Comparison of ENCODE assay signal across 13 cellular contexts in the genomic region with DNA sequence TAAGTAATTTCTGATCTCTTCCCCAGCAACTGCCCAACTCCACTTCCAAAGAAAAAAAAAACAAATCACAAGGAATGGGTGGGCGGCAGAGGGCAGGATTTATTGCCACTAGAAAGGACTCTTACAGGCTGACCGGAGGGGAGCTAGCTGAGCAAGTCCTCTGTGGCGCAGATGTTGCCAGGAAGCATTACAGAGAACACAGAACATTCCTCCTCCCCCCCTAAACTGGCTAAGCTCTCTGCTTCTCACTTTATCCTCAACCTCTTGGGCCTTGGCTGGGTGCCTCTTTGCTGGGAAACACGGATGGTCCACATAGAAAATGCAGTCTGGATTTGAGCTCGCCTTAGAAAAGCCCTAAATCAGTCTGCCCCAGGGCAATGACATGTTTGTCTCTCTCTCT. TPM values are rescaled to one million over a fixed set of nuclear protein-coding genes. Genes with fewer than 3 reads are reported as not detected.
A peak's percentile ranks its signal among the peaks of the same experiment; 100 is the strongest.
DNase-seq lines count a peak whose midpoint lies in the region; ATAC-seq, FAIRE-seq and TF ChIP-seq lines count a peak whose summit lies in the region.
"Had no signal": no experiment of that assay in that cellular context is flagged by ENCODE, and none has a peak within 500 bp of the region (broad histone marks: within the 10 kb centered on the region; RNA-seq: fewer than 3 reads in every experiment).

No MANE protein-coding gene starts in this region.

- H3K27ac Mint-ChIP-seq in activated CD8-positive, alpha-beta T cell treated with anti-CD3 and anti-CD28 coated beads for 36 hours = no peak overlapping the region
- H3K27ac Mint-ChIP-seq: activated B cell treated with CpG ODN at 0.5 μM for 24 hours; activated naive CD4-positive, alpha-beta T cell treated with anti-CD3 and anti-CD28 coated beads for 36 hours had no signal

- H3K9me3 Mint-ChIP-seq in activated CD8-positive, alpha-beta T cell treated with anti-CD3 and anti-CD28 coated beads for 36 hours = no peaks in the 10 kb centered on the region
- H3K9me3 Mint-ChIP-seq: activated B cell treated with CpG ODN at 0.5 μM for 24 hours; activated naive CD4-positive, alpha-beta T cell treated with anti-CD3 and anti-CD28 coated beads for 36 hours had no signal

- CTCF ChIA-PET in HepG2 (lab: Yijun Ruan, JAX; ENCODE audit: low intra/inter-chr PET ratio, low total read pairs) = no interaction called here
- CTCF ChIA-PET in activated CD8-positive, alpha-beta T cell treated with anti-CD3 and anti-CD28 coated beads for 36 hours (lab: Charles Lee) = interaction anchor here (0.7 to 1.3 kb wide), 5 partner anchors 10 to 661 kb away, joined by 3 to 4 read pairs (median 3); no protein-coding TSS in a partner anchor

- H3K9ac ChIP-seq in liver (ENCODE audit: low read depth in 1 of 2, low read length in 2 of 2) (no peak overlapping the region), HepG2 (ENCODE audit: insufficient read depth, low read depth, low read length) (no peak overlapping the region)

- H4K20me1 ChIP-seq in HepG2 (ENCODE audit: insufficient read depth, low read length) = no peaks in the 10 kb centered on the region

- H3K4me2 ChIP-seq in HepG2 (ENCODE audit: low read depth, low read length) = no peak overlapping the region

- H3K4me1 ChIP-seq in liver (ENCODE audit: control insufficient read depth in 4 of 4, insufficient read depth in 4 of 4, low read length in 3 of 4) (no peaks in the 10 kb centered on the region), HepG2 (ENCODE audit: insufficient read depth, low read length) (no peaks in the 10 kb centered on the region), prostate gland (replicated peaks) (no peaks in the 10 kb centered on the region)

- H3K4me3 Mint-ChIP-seq in activated CD8-positive, alpha-beta T cell treated with anti-CD3 and anti-CD28 coated beads for 36 hours = no peak overlapping the region
- H3K4me3 Mint-ChIP-seq: activated B cell treated with CpG ODN at 0.5 μM for 24 hours; activated naive CD4-positive, alpha-beta T cell treated with anti-CD3 and anti-CD28 coated beads for 36 hours had no signal

- TF ChIP-seq CTCF in liver (IDR thresholded peaks at IDR 0.05; ENCODE audit: low read depth, low read length, missing input control) (no peak), HepG2 (CRISPR knock-in tag; IDR thresholded peaks at IDR 0.05) (no peak), prostate gland (IDR thresholded peaks at IDR 0.05) (no peak)
- no peak for TF ChIP-seq CTCF in activated CD8-positive, alpha-beta T cell treated with anti-CD3 and anti-CD28 coated beads for 36 hours (IDR thresholded peaks at IDR 0.05)

- no peak for TF ChIP-seq RAD21 in liver (IDR thresholded peaks at IDR 0.05)
- no peak for TF ChIP-seq RAD21 in HepG2 (CRISPR knock-in tag; IDR thresholded peaks at IDR 0.05)

- POLR2A ChIA-PET in HepG2 (lab: Yijun Ruan, JAX) = no interaction called here
- POLR2A ChIA-PET in activated CD8-positive, alpha-beta T cell treated with anti-CD3 and anti-CD28 coated beads for 36 hours (lab: Charles Lee) = no interaction called here

- H3K4me1 Mint-ChIP-seq in activated CD8-positive, alpha-beta T cell treated with anti-CD3 and anti-CD28 coated beads for 36 hours (ENCODE audit: low read depth) = no peaks in the 10 kb centered on the region
- H3K4me1 Mint-ChIP-seq: activated B cell treated with CpG ODN at 0.5 μM for 24 hours had no signal

- FAIRE-seq in HepG2 (lab: Jason Lieb, UNC) = no peak

- TF ChIP-seq EP300 in HepG2 (IDR thresholded peaks at IDR 0.05; ENCODE audit: low read depth in 2 of 2, low read length in 2 of 2) = no peak
- TF ChIP-seq EP300 in HepG2 (CRISPR knock-in tag; IDR thresholded peaks at IDR 0.05; ENCODE audit: borderline replicate concordance) = no peak

- TF ChIP-seq POLR2A in HepG2 (IDR thresholded peaks at IDR 0.05; ENCODE audit: insufficient read depth in 1 of 2, low read depth in 2 of 2, low read length in 2 of 2) = no peak
- no peak for TF ChIP-seq POLR2A in prostate gland (IDR thresholded peaks at IDR 0.05)

- no TSS peak for BruUV-seq in HepG2 (replicated peaks; lab: Mats Ljungman, UMichigan)

- peaks cover 22% of the 10 kb centered on the region for H3K27me3 Mint-ChIP-seq in activated CD8-positive, alpha-beta T cell treated with anti-CD3 and anti-CD28 coated beads for 36 hours

- no peaks in the 10 kb centered on the region for H3K36me3 Mint-ChIP-seq in activated CD8-positive, alpha-beta T cell treated with anti-CD3 and anti-CD28 coated beads for 36 hours (ENCODE audit: low read depth)

- H3K27me3 ChIP-seq in liver (ENCODE audit: control insufficient read depth in 4 of 4, insufficient read depth in 4 of 4, low read length in 3 of 4) (peaks cover 0 to 25% (median 2%) of the 10 kb centered on the region in 4 donors), HepG2 (ENCODE audit: control insufficient read depth in 1 of 2, insufficient read depth in 2 of 2, low read length in 2 of 2) (peaks cover 2 to 36% of the 10 kb centered on the region in 2 experiments; a peak in 4 of 5 replicates), prostate gland (replicated peaks; ENCODE audit: insufficient read depth) (no peaks in the 10 kb centered on the region)
- H3K27me3 ChIP-seq: ovary had no signal

- in situ Hi-C loops in HepG2 (cut with HindIII; ENCODE audit: extremely low pct_ligation_motif_present, low pct_unique_long_range_greater_than_20kb) = loop anchor here (25.0 kb wide), 1 partner anchor 882 kb away; no protein-coding TSS in a partner anchor

- WGBS in liver = 55% methylated on average over 5 of the region's 5 CpGs
- WGBS in HepG2 (ENCODE audit: low lambda C conversion rate) = 9% methylated on average over 4 of the region's 5 CpGs
- WGBS in prostate gland = 11% methylated on average over 5 of the region's 5 CpGs

- no peak overlapping the region for H3K27ac ChIP-seq in liver (ENCODE audit: low read depth in 1 of 2, low read length in 2 of 2)
- H3K27ac ChIP-seq in HepG2 (ENCODE audit: extremely low read length, insufficient read depth, low read length) = no peak overlapping the region
- no peak overlapping the region for H3K27ac ChIP-seq in prostate gland
- H3K27ac ChIP-seq: ovary had no signal

- intact Hi-C loops in HepG2 (cut with micrococcal nuclease; ENCODE audit: unreplicated experiment) = no loop called here
- intact Hi-C loops in activated CD8-positive, alpha-beta T cell treated with anti-CD3 and anti-CD28 coated beads for 36 hours (cut with micrococcal nuclease) = no loop called here
- intact Hi-C loops in prostate gland (cut with DNase I) = no loop called here

- DNase-seq in HepG2 (ENCODE audit: low spot score) (no peak), fibroblast of gingiva (ENCODE audit: low read depth) (peak; percentile 24), medulla oblongata (ENCODE audit: extremely low spot score) (peak; percentile 89), prostate gland (ENCODE audit: low spot score) (no peak), NCI-H526 treated with DMSO at 0.1 percent for 48 hours (lab: John Stamatoyannopoulos, UW) (no peak), NCI-H2081 (lab: John Stamatoyannopoulos, UW) (no peak)
- DNase-seq in activated CD8-positive, alpha-beta T cell treated with anti-CD3 and anti-CD28 coated beads for 36 hours = no peak
- DNase-seq: ACHN; activated B cell treated with CpG ODN at 0.5 μM for 24 hours; activated naive CD4-positive, alpha-beta T cell treated with anti-CD3 and anti-CD28 coated beads for 36 hours; cerebellar nuclear complex; ovary had no signal

- H3K4me3 ChIP-seq in liver (ENCODE audit: low read depth in 1 of 3, low read length in 3 of 3) (no peak overlapping the region), HepG2 (replicated peaks in 1 of 3; ENCODE audit: insufficient read depth in 1 of 3, low read depth in 2 of 3, low read length in 3 of 3) (no peak overlapping the region), prostate gland (no peak overlapping the region)
- H3K4me3 ChIP-seq: ovary had no signal

- H3K36me3 ChIP-seq in liver (ENCODE audit: control insufficient read depth in 4 of 4, insufficient read depth in 3 of 4, low read depth in 1 of 4, low read length in 3 of 4) (no peaks in the 10 kb centered on the region), HepG2 (replicated peaks in 1 of 2; ENCODE audit: control insufficient read depth in 1 of 2, insufficient read depth in 2 of 2, low read length in 2 of 2) (no peaks in the 10 kb centered on the region), prostate gland (no peaks in the 10 kb centered on the region)
- H3K36me3 ChIP-seq: ovary had no signal

- no peaks in the 10 kb centered on the region for H3K9me3 ChIP-seq in liver (ENCODE audit: control insufficient read depth in 4 of 4, low read length in 3 of 4)
- no peaks in the 10 kb centered on the region for H3K9me3 ChIP-seq in HepG2 (ENCODE audit: low read length)
- no peaks in the 10 kb centered on the region for H3K9me3 ChIP-seq in prostate gland
- H3K9me3 ChIP-seq: ovary had no signal

- no peaks in the 10 kb centered on the region for H3K79me2 ChIP-seq in HepG2 (ENCODE audit: insufficient read depth, low read length)

- H2AFZ ChIP-seq in HepG2 (ENCODE audit: low read length) = no peak overlapping the region

- no peak for ATAC-seq in HepG2
- no peak for ATAC-seq in activated CD8-positive, alpha-beta T cell treated with anti-CD3 and anti-CD28 coated beads for 36 hours

RNA-seq across cellular contexts. Expression of a gene that starts 12.6 kb away (rescaled TPM):
- total RNA-seq in liver = 1 to 10 TPM; 1.2 to 3.0 TPM
- polyA plus RNA-seq in liver = 1 to 10 TPM in 1 of 2 donors, under 1 TPM in 1; 0.46 to 1.1 TPM
- 0.44 and 0.82 TPM in 2 replicates for total RNA-seq in HepG2 (2016; rRNA removed; fragmentation: Illumina TruSeq; extraction: Trizol)
- total RNA-seq in HepG2 (2016; cell fraction: cytosol; rRNA removed; fragmentation: Illumina TruSeq; extraction: Trizol; ENCODE audit: low read depth) = 0.10 and 0.26 TPM in 2 replicates
- total RNA-seq in HepG2 (2016; cell fraction: insoluble cytoplasmic fraction; rRNA removed; fragmentation: Illumina TruSeq; extraction: Trizol) = 0.42 and 0.91 TPM in 2 replicates
- 0.37 and 0.38 TPM in 2 replicates for total RNA-seq in HepG2 (2016; cell fraction: membrane; rRNA removed; fragmentation: Illumina TruSeq; extraction: Trizol)
- 0.53 and 0.71 TPM in 2 replicates for total RNA-seq in HepG2 (2016; cell fraction: nucleus; rRNA removed; fragmentation: Illumina TruSeq; extraction: Trizol)
- polyA plus RNA-seq in HepG2 (2011; rRNA removed) = 0.10 and 0.40 TPM in 2 replicates
- polyA plus RNA-seq in HepG2 (2011; cell fraction: cytosol; rRNA removed) = 0.19 and 0.25 TPM in 2 replicates
- 0.36 and 0.39 TPM in 2 replicates for polyA plus RNA-seq in HepG2 (2011; cell fraction: nucleus; rRNA removed)
- polyA plus RNA-seq in HepG2 (2012) = 0.11 and 0.40 TPM in 2 replicates
- 0.05 TPM in 1 of 2 replicates, not detected in the other for polyA plus RNA-seq in HepG2 (2016; cell fraction: cytosol; fragmentation: Illumina TruSeq; extraction: Trizol; ENCODE audit: low read depth)
- polyA plus RNA-seq in HepG2 (2016; cell fraction: insoluble cytoplasmic fraction; fragmentation: Illumina TruSeq; extraction: Trizol; ENCODE audit: low read depth) = 0.43 and 0.65 TPM in 2 replicates
- 0.24 and 0.30 TPM in 2 replicates for polyA plus RNA-seq in HepG2 (2016; cell fraction: membrane; fragmentation: Illumina TruSeq; extraction: Trizol; ENCODE audit: low read depth)
- 0.75 and 1.6 TPM in 2 replicates for polyA plus RNA-seq in HepG2 (2016; cell fraction: nucleus; fragmentation: Illumina TruSeq; extraction: Trizol; ENCODE audit: insufficient read depth, low read depth)
- polyA minus RNA-seq in HepG2 (2011; rRNA and poly(A)+ RNA removed; ENCODE audit: low replicate concordance) = 0.38 and 4.6 TPM in 2 replicates
- 0.44 TPM in 1 of 2 replicates, not detected in the other for polyA minus RNA-seq in HepG2 (2011; cell fraction: cytosol; rRNA and poly(A)+ RNA removed)
- 0.25 and 0.26 TPM in 2 replicates for polyA minus RNA-seq in HepG2 (2011; cell fraction: nucleus; rRNA and poly(A)+ RNA removed)
- 1 to 10 TPM; 1.4 to 2.1 TPM for total RNA-seq in activated CD8-positive, alpha-beta T cell treated with anti-CD3 and anti-CD28 coated beads for 36 hours
- 10 to 100 TPM; 10.8 to 13.7 TPM for total RNA-seq in prostate gland

RNA-seq across cellular contexts. Expression of a gene that starts 56.9 kb away (rescaled TPM):
- total RNA-seq in liver (10 to 100 TPM in 1 of 2 donors, 1 to 10 TPM in 1; 3.7 to 15.1 TPM), HepG2 (2016; rRNA removed; fragmentation: Illumina TruSeq; extraction: Trizol) (22.7 and 25.6 TPM in 2 replicates), prostate gland (10 to 100 TPM; 30.6 to 33.2 TPM)
- polyA plus RNA-seq in liver (10 to 100 TPM; 10.2 to 10.7 TPM), HepG2 (2011; rRNA removed) (50.3 and 51.3 TPM in 2 replicates)
- 1.0 and 1.4 TPM in 2 replicates for total RNA-seq in HepG2 (2016; cell fraction: cytosol; rRNA removed; fragmentation: Illumina TruSeq; extraction: Trizol; ENCODE audit: low read depth)
- 20.8 and 25.6 TPM in 2 replicates for total RNA-seq in HepG2 (2016; cell fraction: insoluble cytoplasmic fraction; rRNA removed; fragmentation: Illumina TruSeq; extraction: Trizol)
- total RNA-seq in HepG2 (2016; cell fraction: membrane; rRNA removed; fragmentation: Illumina TruSeq; extraction: Trizol) = 5.2 and 7.4 TPM in 2 replicates
- total RNA-seq in HepG2 (2016; cell fraction: nucleus; rRNA removed; fragmentation: Illumina TruSeq; extraction: Trizol) = 14.3 and 15.2 TPM in 2 replicates
- 24.6 and 38.2 TPM in 2 replicates for polyA plus RNA-seq in HepG2 (2011; cell fraction: cytosol; rRNA removed)
- 51.2 and 70.4 TPM in 2 replicates for polyA plus RNA-seq in HepG2 (2011; cell fraction: nucleus; rRNA removed)
- polyA plus RNA-seq in HepG2 (2012) = 34.4 and 35.4 TPM in 2 replicates
- polyA plus RNA-seq in HepG2 (2016; cell fraction: cytosol; fragmentation: Illumina TruSeq; extraction: Trizol; ENCODE audit: low read depth) = 2.4 and 2.5 TPM in 2 replicates
- polyA plus RNA-seq in HepG2 (2016; cell fraction: insoluble cytoplasmic fraction; fragmentation: Illumina TruSeq; extraction: Trizol; ENCODE audit: low read depth) = 24.9 and 32.9 TPM in 2 replicates
- polyA plus RNA-seq in HepG2 (2016; cell fraction: membrane; fragmentation: Illumina TruSeq; extraction: Trizol; ENCODE audit: low read depth) = 7.1 and 7.9 TPM in 2 replicates
- polyA plus RNA-seq in HepG2 (2016; cell fraction: nucleus; fragmentation: Illumina TruSeq; extraction: Trizol; ENCODE audit: insufficient read depth, low read depth) = 20.8 and 29.6 TPM in 2 replicates
- 53.2 and 117 TPM in 2 replicates for polyA minus RNA-seq in HepG2 (2011; rRNA and poly(A)+ RNA removed; ENCODE audit: low replicate concordance)
- 26.8 and 39.3 TPM in 2 replicates for polyA minus RNA-seq in HepG2 (2011; cell fraction: cytosol; rRNA and poly(A)+ RNA removed)
- 23.8 and 32.2 TPM in 2 replicates for polyA minus RNA-seq in HepG2 (2011; cell fraction: nucleus; rRNA and poly(A)+ RNA removed)
- total RNA-seq in activated CD8-positive, alpha-beta T cell treated with anti-CD3 and anti-CD28 coated beads for 36 hours = 10 to 100 TPM; 37.4 to 40.1 TPM

Comparison
In these comparisons a context has a peak if more than half of its experiments do, and no peak if none do; other contexts are left out.
1. DNase-seq: peak in fibroblast of gingiva (single experiment) and medulla oblongata (single experiment); none in HepG2 (single experiment), activated CD8-positive, alpha-beta T cell treated with anti-CD3 and anti-CD28 coated beads for 36 hours (single experiment), prostate gland (single experiment), NCI-H526 treated with DMSO at 0.1 percent for 48 hours (single experiment) and NCI-H2081 (0 of 2).